ENCODE assay signal across 18 cellular contexts in genomic region chr5:52150501-52150900, GRCh38.
DNase-seq lines count a peak whose midpoint lies in the region; ATAC-seq and TF ChIP-seq lines count a peak whose summit lies in the region.
"Had no signal": no experiment of that assay in that cellular context is flagged by ENCODE, and none has a peak within 500 bp of the region (broad histone marks: within the 10 kb centered on the region; RNA-seq: fewer than 3 reads in every experiment).

No MANE protein-coding gene starts in this region.

- H3K9me2 ChIP-seq in hepatocyte (replicated peaks; ENCODE audit: insufficient read depth) = no peaks in the 10 kb centered on the region

- H3K27me3 ChIP-seq in hepatocyte = no peaks in the 10 kb centered on the region
- H3K27me3 ChIP-seq in naive thymus-derived CD4-positive, alpha-beta T cell (ENCODE audit: control insufficient read depth in 2 of 2, insufficient read depth in 2 of 2, low read length in 2 of 2) = no peaks in the 10 kb centered on the region
- H3K27me3 ChIP-seq: BLaER1 had no signal

- no peaks in the 10 kb centered on the region for H3K4me1 ChIP-seq in hepatocyte (ENCODE audit: insufficient read depth)
- no peaks in the 10 kb centered on the region for H3K4me1 ChIP-seq in naive thymus-derived CD4-positive, alpha-beta T cell (ENCODE audit: control insufficient read depth in 2 of 2, insufficient read depth in 2 of 2, low read length in 2 of 2)
- H3K4me1 ChIP-seq: BLaER1, SJSA1 had no signal

- H3K4me3 Mint-ChIP-seq in naive thymus-derived CD4-positive, alpha-beta T cell = no peak overlapping the region
- H3K4me3 Mint-ChIP-seq in stimulated activated naive CD8-positive, alpha-beta T cell treated with anti-CD3 and anti-CD28 coated beads, Interleukin-15, amount 100 ng/mL, for 72 hours = no peak overlapping the region
- H3K4me3 Mint-ChIP-seq: CD8-positive, alpha-beta T cell had no signal

- no peaks in the 10 kb centered on the region for H3K36me3 Mint-ChIP-seq in naive thymus-derived CD4-positive, alpha-beta T cell
- H3K36me3 Mint-ChIP-seq: CD8-positive, alpha-beta T cell had no signal

- peak; percentile 17 for DNase-seq in NCI-H510A treated with DMSO at 0.1 percent for 48 hours (lab: John Stamatoyannopoulos, UW)
- no peak for DNase-seq in NCI-H510A (lab: John Stamatoyannopoulos, UW)
- DNase-seq in NCI-H345 treated with DMSO at 0.1 percent for 48 hours (lab: John Stamatoyannopoulos, UW; ENCODE audit: unreplicated experiment) = peak; percentile 51
- peak; percentile 5 for DNase-seq in hepatocyte (ENCODE audit: low spot score)
- DNase-seq in naive thymus-derived CD4-positive, alpha-beta T cell = no peak
- DNase-seq in stimulated activated naive CD8-positive, alpha-beta T cell treated with anti-CD3 and anti-CD28 coated beads, Interleukin-15, amount 100 ng/mL, for 72 hours = no peak
- DNase-seq: CD8-positive, alpha-beta T cell; GDM1; NCI-H1930; NCI-H526 treated with DMSO at 0.1 percent for 48 hours; PC-9 had no signal

- no peak overlapping the region for H3K4me3 ChIP-seq in hepatocyte
- no peak overlapping the region for H3K4me3 ChIP-seq in naive thymus-derived CD4-positive, alpha-beta T cell (ENCODE audit: low read length)
- H3K4me3 ChIP-seq: BLaER1, GM12878, PC-9, SJSA1 had no signal

- no peak overlapping the region for H3K27ac ChIP-seq in hepatocyte
- no peak overlapping the region for H3K27ac ChIP-seq in naive thymus-derived CD4-positive, alpha-beta T cell (ENCODE audit: low read depth, low read length)
- H3K27ac ChIP-seq: BLaER1, KMS-11, PC-9, SJSA1 had no signal

- CTCF ChIA-PET in naive thymus-derived CD4-positive, alpha-beta T cell (lab: Charles Lee) = no interaction called here

- TF ChIP-seq CTCF in hepatocyte (IDR thresholded peaks at IDR 0.05; ENCODE audit: poor library complexity) = no peak

- H4K20me1 ChIP-seq in hepatocyte (ENCODE audit: insufficient read depth, poor library complexity, severe bottlenecking) = no peaks in the 10 kb centered on the region
- H4K20me1 ChIP-seq: BLaER1 had no signal

- intact Hi-C loops in naive thymus-derived CD4-positive, alpha-beta T cell (cut with micrococcal nuclease) = no loop called here

- no peaks in the 10 kb centered on the region for H3K27me3 Mint-ChIP-seq in naive thymus-derived CD4-positive, alpha-beta T cell
- H3K27me3 Mint-ChIP-seq in stimulated activated naive CD8-positive, alpha-beta T cell treated with anti-CD3 and anti-CD28 coated beads, Interleukin-15, amount 100 ng/mL, for 72 hours = no peaks in the 10 kb centered on the region

- ATAC-seq in HG03039 (IDR thresholded peaks at IDR 0.05; ENCODE audit: unreplicated experiment) (no peak), SK-N-SH treated with all-trans-retinoic acid at 6 μM for 48 hours (no peak)
- no peak for ATAC-seq in naive thymus-derived CD4-positive, alpha-beta T cell
- no peak for ATAC-seq in stimulated activated naive CD8-positive, alpha-beta T cell treated with anti-CD3 and anti-CD28 coated beads, Interleukin-15, amount 100 ng/mL, for 72 hours
- ATAC-seq: CD8-positive, alpha-beta T cell; GM12878; HCT116 had no signal

- POLR2A ChIA-PET in naive thymus-derived CD4-positive, alpha-beta T cell (lab: Charles Lee) = no interaction called here

- H2AFZ ChIP-seq in hepatocyte = no peak overlapping the region
- H2AFZ ChIP-seq: PC-9 had no signal

- H3K36me3 ChIP-seq in hepatocyte (replicated peaks; ENCODE audit: insufficient read depth, low read depth) = no peaks in the 10 kb centered on the region
- no peaks in the 10 kb centered on the region for H3K36me3 ChIP-seq in naive thymus-derived CD4-positive, alpha-beta T cell (ENCODE audit: control insufficient read depth in 2 of 3, insufficient read depth in 3 of 3, low read length in 3 of 3)
- H3K36me3 ChIP-seq: BLaER1, SJSA1 had no signal

- no peaks in the 10 kb centered on the region for H3K9me3 ChIP-seq in hepatocyte (ENCODE audit: low read depth)
- H3K9me3 ChIP-seq in naive thymus-derived CD4-positive, alpha-beta T cell (ENCODE audit: control insufficient read depth in 2 of 3, low read length in 3 of 3) = no peaks in the 10 kb centered on the region
- H3K9me3 ChIP-seq: BLaER1, SJSA1 had no signal

- no peak overlapping the region for H3K27ac Mint-ChIP-seq in naive thymus-derived CD4-positive, alpha-beta T cell
- H3K27ac Mint-ChIP-seq in stimulated activated naive CD8-positive, alpha-beta T cell treated with anti-CD3 and anti-CD28 coated beads, Interleukin-15, amount 100 ng/mL, for 72 hours = no peak overlapping the region
- H3K27ac Mint-ChIP-seq: CD8-positive, alpha-beta T cell had no signal

- H3K4me1 Mint-ChIP-seq in naive thymus-derived CD4-positive, alpha-beta T cell = no peaks in the 10 kb centered on the region
- no peaks in the 10 kb centered on the region for H3K4me1 Mint-ChIP-seq in stimulated activated naive CD8-positive, alpha-beta T cell treated with anti-CD3 and anti-CD28 coated beads, Interleukin-15, amount 100 ng/mL, for 72 hours

- H3K4me2 ChIP-seq in hepatocyte = no peak overlapping the region
- H3K4me2 ChIP-seq: BLaER1, KMS-11, PC-9 had no signal

- peaks cover 0 to 7% (median 0%) of the 10 kb centered on the region in 11 donors for H3K9me3 Mint-ChIP-seq in naive thymus-derived CD4-positive, alpha-beta T cell
- no peaks in the 10 kb centered on the region for H3K9me3 Mint-ChIP-seq in stimulated activated naive CD8-positive, alpha-beta T cell treated with anti-CD3 and anti-CD28 coated beads, Interleukin-15, amount 100 ng/mL, for 72 hours
- H3K9me3 Mint-ChIP-seq: CD8-positive, alpha-beta T cell had no signal

- no peaks in the 10 kb centered on the region for H3K79me2 ChIP-seq in hepatocyte

- WGBS in hepatocyte (ENCODE audit: low lambda C conversion rate, missing lambda C conversion rate) = 35% methylated on average over 1 of the region's 1 CpG

TF ChIP-seq in SK-N-SH treated with all-trans-retinoic acid at 6 μM for 48 hours, 23 proteins besides CTCF, POLR2A, EP300 and RAD21:
- TF ChIP-seq ZNF8 (CRISPR knock-in tag; IDR thresholded peaks at IDR 0.05) = no peak
- no peak for TF ChIP-seq ESRRG (CRISPR knock-in tag; IDR thresholded peaks at IDR 0.05)
- no peak for TF ChIP-seq OSR1 (CRISPR knock-in tag; IDR thresholded peaks at IDR 0.05)
- TF ChIP-seq ZNF565 (CRISPR knock-in tag; conservative IDR thresholded peaks at IDR 0.05; ENCODE audit: low read depth) = no peak
- TF ChIP-seq TOX (CRISPR knock-in tag; IDR thresholded peaks at IDR 0.05; ENCODE audit: borderline replicate concordance) = no peak
- no peak for TF ChIP-seq ZFP30 (CRISPR knock-in tag; IDR thresholded peaks at IDR 0.05)
- TF ChIP-seq TCF4 (CRISPR knock-in tag; IDR thresholded peaks at IDR 0.05; ENCODE audit: borderline replicate concordance) = no peak
- TF ChIP-seq, protein P1, sequence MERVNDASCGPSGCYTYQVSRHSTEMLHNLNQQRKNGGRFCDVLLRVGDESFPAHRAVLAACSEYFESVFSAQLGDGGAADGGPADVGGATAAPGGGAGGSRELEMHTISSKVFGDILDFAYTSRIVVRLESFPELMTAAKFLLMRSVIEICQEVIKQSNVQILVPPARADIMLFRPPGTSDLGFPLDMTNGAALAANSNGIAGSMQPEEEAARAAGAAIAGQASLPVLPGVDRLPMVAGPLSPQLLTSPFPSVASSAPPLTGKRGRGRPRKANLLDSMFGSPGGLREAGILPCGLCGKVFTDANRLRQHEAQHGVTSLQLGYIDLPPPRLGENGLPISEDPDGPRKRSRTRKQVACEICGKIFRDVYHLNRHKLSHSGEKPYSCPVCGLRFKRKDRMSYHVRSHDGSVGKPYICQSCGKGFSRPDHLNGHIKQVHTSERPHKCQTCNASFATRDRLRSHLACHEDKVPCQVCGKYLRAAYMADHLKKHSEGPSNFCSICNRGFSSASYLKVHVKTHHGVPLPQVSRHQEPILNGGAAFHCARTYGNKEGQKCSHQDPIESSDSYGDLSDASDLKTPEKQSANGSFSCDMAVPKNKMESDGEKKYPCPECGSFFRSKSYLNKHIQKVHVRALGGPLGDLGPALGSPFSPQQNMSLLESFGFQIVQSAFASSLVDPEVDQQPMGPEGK (CRISPR knock-in tag; IDR thresholded peaks at IDR 0.05; ENCODE audit: borderline replicate concordance) = no peak
- TF ChIP-seq PPARA (CRISPR knock-in tag; IDR thresholded peaks at IDR 0.05; ENCODE audit: borderline replicate concordance) = no peak
- TF ChIP-seq ZNF70 (CRISPR knock-in tag; IDR thresholded peaks at IDR 0.05) = no peak
- no peak for TF ChIP-seq BACH2 (CRISPR knock-in tag; IDR thresholded peaks at IDR 0.05; ENCODE audit: borderline replicate concordance)
- no peak for TF ChIP-seq ARNTL (CRISPR knock-in tag; IDR thresholded peaks at IDR 0.05; ENCODE audit: borderline replicate concordance, low read depth)
- TF ChIP-seq, protein P2, sequence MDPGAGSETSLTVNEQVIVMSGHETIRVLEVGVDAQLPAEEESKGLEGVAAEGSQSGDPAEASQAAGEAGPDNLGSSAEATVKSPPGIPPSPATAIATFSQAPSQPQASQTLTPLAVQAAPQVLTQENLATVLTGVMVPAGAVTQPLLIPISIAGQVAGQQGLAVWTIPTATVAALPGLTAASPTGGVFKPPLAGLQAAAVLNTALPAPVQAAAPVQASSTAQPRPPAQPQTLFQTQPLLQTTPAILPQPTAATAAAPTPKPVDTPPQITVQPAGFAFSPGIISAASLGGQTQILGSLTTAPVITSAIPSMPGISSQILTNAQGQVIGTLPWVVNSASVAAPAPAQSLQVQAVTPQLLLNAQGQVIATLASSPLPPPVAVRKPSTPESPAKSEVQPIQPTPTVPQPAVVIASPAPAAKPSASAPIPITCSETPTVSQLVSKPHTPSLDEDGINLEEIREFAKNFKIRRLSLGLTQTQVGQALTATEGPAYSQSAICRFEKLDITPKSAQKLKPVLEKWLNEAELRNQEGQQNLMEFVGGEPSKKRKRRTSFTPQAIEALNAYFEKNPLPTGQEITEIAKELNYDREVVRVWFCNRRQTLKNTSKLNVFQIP (CRISPR knock-in tag; IDR thresholded peaks at IDR 0.05; ENCODE audit: borderline replicate concordance, low read depth) = no peak
- no peak for TF ChIP-seq CSRNP3 (CRISPR knock-in tag; IDR thresholded peaks at IDR 0.05)
- TF ChIP-seq ISL1 (CRISPR knock-in tag; IDR thresholded peaks at IDR 0.05) = no peak

Comparison
In these comparisons a context has a peak if more than half of its experiments do, and no peak if none do; other contexts are left out.
1. DNase-seq: peak in NCI-H510A treated with DMSO at 0.1 percent for 48 hours (single experiment), NCI-H345 treated with DMSO at 0.1 percent for 48 hours (single experiment) and hepatocyte (single experiment); none in NCI-H510A (single experiment), naive thymus-derived CD4-positive, alpha-beta T cell (0 of 9) and stimulated activated naive CD8-positive, alpha-beta T cell treated with anti-CD3 and anti-CD28 coated beads, Interleukin-15, amount 100 ng/mL, for 72 hours (0 of 2).